In genomic region chr4:16231570-16232252, GRCh38 we compare ENCODE assay signal across 3 cellular contexts.
A peak's percentile ranks its signal among the peaks of the same experiment; 100 is the strongest.
TF ChIP-seq lines count a peak whose summit lies in the region.

No MANE protein-coding gene starts in this region.

TF ChIP-seq in A549, 52 proteins besides CTCF, POLR2A, EP300 and RAD21:
- TF ChIP-seq E2F6 (IDR thresholded peaks at IDR 0.05; ENCODE audit: borderline replicate concordance, low read depth) (no peak), NPAS2 (CRISPR knock-in tag; IDR thresholded peaks at IDR 0.05; ENCODE audit: borderline replicate concordance) (no peak), PBX3 (IDR thresholded peaks at IDR 0.05) (no peak), MAFK (IDR thresholded peaks at IDR 0.05; ENCODE audit: partially characterized antibody) (peak; percentile 21)

TF ChIP-seq in GM23338, 12 proteins besides CTCF, POLR2A, EP300 and RAD21 (continues in another document):
- TF ChIP-seq EZH2phosphoT487 (IDR thresholded peaks at IDR 0.05; ENCODE audit: unreplicated experiment) (no peak), POLR2AphosphoS5 (IDR thresholded peaks at IDR 0.05; ENCODE audit: low read depth) (no peak), ZNF114 (CRISPR knock-in tag; IDR thresholded peaks at IDR 0.05) (no peak), NANOG (IDR thresholded peaks at IDR 0.05; ENCODE audit: borderline replicate concordance) (no peak), EZH2 (IDR thresholded peaks at IDR 0.05; ENCODE audit: low read depth, unreplicated experiment) (no peak), JUNB (IDR thresholded peaks at IDR 0.05; ENCODE audit: unreplicated experiment) (no peak), ZNF462 (CRISPR knock-in tag; IDR thresholded peaks at IDR 0.05) (no peak), REST (IDR thresholded peaks at IDR 0.05; ENCODE audit: unreplicated experiment) (no peak), STAT1 (IDR thresholded peaks at IDR 0.05; ENCODE audit: unreplicated experiment) (no peak), ETS1 (IDR thresholded peaks at IDR 0.05) (no peak), ZNF331 (CRISPR knock-in tag; IDR thresholded peaks at IDR 0.05; ENCODE audit: low read depth) (no peak)

TF ChIP-seq in K562, 482 proteins besides CTCF, POLR2A, EP300 and RAD21:
- TF ChIP-seq MAFK (IDR thresholded peaks at IDR 0.05; ENCODE audit: low read length) (peak; percentile 42; the same call in 1 of the 2 replicates), RBM15 (IDR thresholded peaks at IDR 0.05; ENCODE audit: insufficient read depth, low read length) (no peak), DDX20 (tag; IDR thresholded peaks at IDR 0.05; ENCODE audit: low read depth) (no peak), MAFG (tag; conservative IDR thresholded peaks at IDR 0.05) (peak; percentile 80), ZBTB17 (CRISPR knock-in tag; IDR thresholded peaks at IDR 0.05) (no peak), FOSL1 (tag; conservative IDR thresholded peaks at IDR 0.05) (0 out of 2 replicates have a peak, but pooled peaks have one; percentile 11), NFE2L1 (tag; IDR thresholded peaks at IDR 0.05; ENCODE audit: borderline replicate concordance, low read depth) (peak; percentile 72; the same call in 1 of the 2 replicates), ZNF316 (IDR thresholded peaks at IDR 0.05) (peak; percentile 79), RFX1 (IDR thresholded peaks at IDR 0.05) (no peak), ZNF124 (CRISPR knock-in tag; IDR thresholded peaks at IDR 0.05) (no peak), MAFF (IDR thresholded peaks at IDR 0.05; ENCODE audit: low read length) (peak; percentile 69; the same call in 1 of the 2 replicates), MEIS2 (IDR thresholded peaks at IDR 0.05; ENCODE audit: partially characterized antibody) (no peak), KDM2B (CRISPR knock-in tag; IDR thresholded peaks at IDR 0.05) (no peak), FOXJ2 (tag; IDR thresholded peaks at IDR 0.05) (no peak), TCF15 (CRISPR knock-in tag; IDR thresholded peaks at IDR 0.05) (no peak), ZNF217 (CRISPR knock-in tag; IDR thresholded peaks at IDR 0.05) (no peak), XRCC3 (IDR thresholded peaks at IDR 0.05) (no peak), SMARCC2 (IDR thresholded peaks at IDR 0.05; ENCODE audit: low read depth) (0 out of 2 replicates have a peak, but pooled peaks have one; percentile 27), BRD4 (IDR thresholded peaks at IDR 0.05) (no peak), NFATC3 (IDR thresholded peaks at IDR 0.05) (no peak), CEBPG (CRISPR knock-in tag; IDR thresholded peaks at IDR 0.05) (no peak), CEBPG (tag; conservative IDR thresholded peaks at IDR 0.05 in 1 of 2, IDR thresholded peaks at IDR 0.05 in 1 of 2) (no peak), ZNF512 (tag; IDR thresholded peaks at IDR 0.05) (0 out of 2 replicates have a peak, but pooled peaks have one; percentile 34), C11orf30 (IDR thresholded peaks at IDR 0.05; ENCODE audit: low read depth) (peak; percentile 73), DPF2 (IDR thresholded peaks at IDR 0.05) (peak; percentile 36; the same call in 1 of the 2 replicates), ZNF277 (CRISPR knock-in tag; IDR thresholded peaks at IDR 0.05; ENCODE audit: borderline replicate concordance) (no peak), NFE2 (IDR thresholded peaks at IDR 0.05; ENCODE audit: low read depth) (peak; percentile 84), ZNF134 (CRISPR knock-in tag; conservative IDR thresholded peaks at IDR 0.05) (no peak), SMAD2 (IDR thresholded peaks at IDR 0.05; ENCODE audit: low read depth, low read length) (no peak), CREB3 (tag; conservative IDR thresholded peaks at IDR 0.05; ENCODE audit: low read depth) (no peak), ASH1L (IDR thresholded peaks at IDR 0.05; ENCODE audit: borderline replicate concordance, low read depth, partially characterized antibody) (no peak), ZNF79 (CRISPR knock-in tag; IDR thresholded peaks at IDR 0.05; ENCODE audit: low read depth) (no peak)
